In genomic region chr5:135210286-135211055, GRCh38 we compare ENCODE assay signal across 20 cellular contexts.
DNase-seq lines count a peak whose midpoint lies in the region; ATAC-seq and TF ChIP-seq lines count a peak whose summit lies in the region.
"Had no signal": no experiment of that assay in that cellular context is flagged by ENCODE, and none has a peak within 500 bp of the region (broad histone marks: within the 10 kb centered on the region; RNA-seq: fewer than 3 reads in every experiment).

No MANE protein-coding gene starts in this region.

- H3K27me3 ChIP-seq in BLaER1 = no peaks in the 10 kb centered on the region
- no peaks in the 10 kb centered on the region for H3K27me3 ChIP-seq in WERI-Rb-1 (ENCODE audit: insufficient read depth, low read depth, severe bottlenecking)
- no peaks in the 10 kb centered on the region for H3K27me3 ChIP-seq in gastroesophageal sphincter

- H3K9me3 ChIP-seq in BLaER1 = no peaks in the 10 kb centered on the region
- no peaks in the 10 kb centered on the region for H3K9me3 ChIP-seq in WERI-Rb-1 (ENCODE audit: severe bottlenecking)
- H3K9me3 ChIP-seq in gastroesophageal sphincter = no peaks in the 10 kb centered on the region
- H3K9me3 ChIP-seq: HAP-1 had no signal

- no peak for ATAC-seq in gastroesophageal sphincter
- ATAC-seq: effector memory CD8-positive, alpha-beta T cell had no signal

- H4K20me1 ChIP-seq in BLaER1 = no peaks in the 10 kb centered on the region

- H3K9me3 Mint-ChIP-seq in progenitor cell of endocrine pancreas (ENCODE audit: low read depth) = no peaks in the 10 kb centered on the region
- H3K9me3 Mint-ChIP-seq: activated CD4-positive, alpha-beta T cell treated with anti-CD3 and anti-CD28 coated beads, Interleukin-2, amount 10 ng/mL, durations not matched to agents 7 days and 5 days; activated naive CD8-positive, alpha-beta T cell treated with anti-CD3 and anti-CD28 coated beads for 36 hours; CD8-positive, alpha-beta memory T cell; effector memory CD8-positive, alpha-beta T cell; stimulated activated naive CD8-positive, alpha-beta T cell treated with anti-CD3 and anti-CD28 coated beads, Interleukin-15, Interleukin-2, amounts not matched to agents 100 ng/mL and 50 ng/mL, for 24 hours had no signal

- no peak for TF ChIP-seq POLR2A in gastroesophageal sphincter (IDR thresholded peaks at IDR 0.05)

- no peak for TF ChIP-seq EP300 in gastroesophageal sphincter (IDR thresholded peaks at IDR 0.05)

- peaks cover 62% of the 10 kb centered on the region for H3K4me1 ChIP-seq in BLaER1
- H3K4me1 ChIP-seq in gastroesophageal sphincter = peaks cover 0 to 45% (median 8%) of the 10 kb centered on the region in 3 donors
- H3K4me1 ChIP-seq: HAP-1, parathyroid adenoma had no signal

- H3K27ac ChIP-seq in BLaER1 (no peak overlapping the region), WERI-Rb-1 (peak overlapping the region; percentile 80), gastroesophageal sphincter (peak overlapping the region in 3 of 4 donors; percentile 39 to 73 (median 59))
- H3K27ac ChIP-seq: parathyroid adenoma, RWPE1 had no signal

- TF ChIP-seq CTCF in WERI-Rb-1 (IDR thresholded peaks at IDR 0.05; ENCODE audit: low read depth, low read length) (no peak), gastroesophageal sphincter (IDR thresholded peaks at IDR 0.05) (no peak), progenitor cell of endocrine pancreas (IDR thresholded peaks at IDR 0.05; ENCODE audit: unreplicated experiment) (no peak)

- H3K4me3 ChIP-seq in BLaER1 (no peak overlapping the region), WERI-Rb-1 (ENCODE audit: low read depth, low read length) (no peak overlapping the region), gastroesophageal sphincter (no peak overlapping the region)
- H3K4me3 ChIP-seq: HAP-1 had no signal

- H3K36me3 ChIP-seq in BLaER1 = no peaks in the 10 kb centered on the region
- H3K36me3 ChIP-seq in WERI-Rb-1 = no peaks in the 10 kb centered on the region
- H3K36me3 ChIP-seq in gastroesophageal sphincter = no peaks in the 10 kb centered on the region
- H3K36me3 ChIP-seq: HAP-1 had no signal

- peaks cover 9% of the 10 kb centered on the region for H3K27me3 Mint-ChIP-seq in progenitor cell of endocrine pancreas

- WGBS in gastroesophageal sphincter (ENCODE audit: low coverage in 1 of 2), 2 donors = 80% methylated on average over 5 to 6 of the region's 10 CpGs

- H3K36me3 Mint-ChIP-seq in progenitor cell of endocrine pancreas (ENCODE audit: insufficient read depth) = no peaks in the 10 kb centered on the region
- H3K36me3 Mint-ChIP-seq: activated naive CD8-positive, alpha-beta T cell treated with anti-CD3 and anti-CD28 coated beads for 36 hours; CD8-positive, alpha-beta memory T cell had no signal

- 0 out of 2 replicates have a peak overlapping the region, but pooled peaks have one; percentile 59 for H3K4me2 ChIP-seq in BLaER1

- H3K4me1 Mint-ChIP-seq in progenitor cell of endocrine pancreas (ENCODE audit: low read depth) = peaks cover 9% of the 10 kb centered on the region
- H3K4me1 Mint-ChIP-seq: activated CD4-positive, alpha-beta T cell treated with anti-CD3 and anti-CD28 coated beads, Interleukin-2, amount 10 ng/mL, durations not matched to agents 7 days and 5 days; activated naive CD8-positive, alpha-beta T cell treated with anti-CD3 and anti-CD28 coated beads for 36 hours; CD8-positive, alpha-beta memory T cell had no signal

- no peak overlapping the region for H3K4me3 Mint-ChIP-seq in progenitor cell of endocrine pancreas (ENCODE audit: low read depth)
- H3K4me3 Mint-ChIP-seq: activated CD4-positive, alpha-beta T cell treated with anti-CD3 and anti-CD28 coated beads, Interleukin-2, amount 10 ng/mL, durations not matched to agents 7 days and 5 days; activated naive CD8-positive, alpha-beta T cell treated with anti-CD3 and anti-CD28 coated beads for 36 hours; CD8-positive, alpha-beta memory T cell; effector memory CD8-positive, alpha-beta T cell; stimulated activated naive CD8-positive, alpha-beta T cell treated with anti-CD3 and anti-CD28 coated beads, Interleukin-15, Interleukin-2, amounts not matched to agents 100 ng/mL and 50 ng/mL, for 24 hours had no signal

- no peak overlapping the region for H3K27ac Mint-ChIP-seq in progenitor cell of endocrine pancreas
- H3K27ac Mint-ChIP-seq: activated CD4-positive, alpha-beta T cell treated with anti-CD3 and anti-CD28 coated beads, Interleukin-2, amount 10 ng/mL, durations not matched to agents 7 days and 5 days; activated naive CD8-positive, alpha-beta T cell treated with anti-CD3 and anti-CD28 coated beads for 36 hours; CD8-positive, alpha-beta memory T cell; effector memory CD8-positive, alpha-beta T cell; stimulated activated naive CD8-positive, alpha-beta T cell treated with anti-CD3 and anti-CD28 coated beads, Interleukin-15, Interleukin-2, amounts not matched to agents 100 ng/mL and 50 ng/mL, for 24 hours had no signal

- no peak overlapping the region for H3K9ac ChIP-seq in BLaER1
- H3K9ac ChIP-seq: parathyroid adenoma had no signal

- peak; percentile 3 for DNase-seq in WERI-Rb-1
- peak; percentile 1 for DNase-seq in progenitor cell of endocrine pancreas (ENCODE audit: low spot score, unreplicated experiment)
- DNase-seq in NCI-H1436 (lab: John Stamatoyannopoulos, UW) = no peak
- no peak for DNase-seq in HuH-7.5 (ENCODE audit: low spot score)
- DNase-seq in HCEC 1CT = no peak
- DNase-seq in EL = no peak
- DNase-seq: ACHN; activated CD4-positive, alpha-beta T cell treated with anti-CD3 and anti-CD28 coated beads, Interleukin-2, amount 10 ng/mL, durations not matched to agents 7 days and 5 days; activated naive CD8-positive, alpha-beta T cell treated with anti-CD3 and anti-CD28 coated beads for 36 hours; CD8-positive, alpha-beta memory T cell; DND-41; effector memory CD8-positive, alpha-beta T cell; NCI-H146; SW 1271 had no signal

Comparison
In these comparisons a context has a peak if more than half of its experiments do, and no peak if none do; other contexts are left out.
1. DNase-seq: peak in WERI-Rb-1 (single experiment) and progenitor cell of endocrine pancreas (single experiment); none in NCI-H1436 (single experiment), HuH-7.5 (single experiment), HCEC 1CT (single experiment) and EL (single experiment).